In genomic region chr9:127921592-127922120, GRCh38 we compare ENCODE assay signal across 8 cellular contexts. TPM values are rescaled to one million over a fixed set of nuclear protein-coding genes. Genes with fewer than 3 reads are reported as not detected.
DNase-seq lines count a peak whose midpoint lies in the region; ATAC-seq and TF ChIP-seq lines count a peak whose summit lies in the region.

No MANE protein-coding gene starts in this region.

- DNase-seq in BE2C (peak; percentile 70), HCEC 1CT (peak; percentile 54), RPMI8226 (peak; percentile 73), head of caudate nucleus (peak; percentile 55 to 92 (median 78)), retinal pigment epithelial cell (ENCODE audit: low read depth) (no peak)
- peak; percentile 82 for DNase-seq in activated naive CD4-positive, alpha-beta T cell treated with Interleukin-2 at 50 U/mL for 16 hours

- H3K4me3 ChIP-seq in BE2C (ENCODE audit: low read depth, low read length), result no peak overlapping the region
- H3K4me3 ChIP-seq in retinal pigment epithelial cell (ENCODE audit: low read length), result no peak overlapping the region

- no peaks in the 10 kb centered on the region for H3K9me3 ChIP-seq in BE2C

- peaks cover 4% of the 10 kb centered on the region; the same call in 1 of the 2 replicates for H3K27me3 ChIP-seq in BE2C

- TF ChIP-seq CTCF in BE2C (IDR thresholded peaks at IDR 0.05; ENCODE audit: low read depth, low read length), result peak; percentile 72
- TF ChIP-seq CTCF in retinal pigment epithelial cell (conservative IDR thresholded peaks at IDR 0.05; ENCODE audit: low read depth, low read length), result peak; percentile 82

- no peaks in the 10 kb centered on the region for H3K36me3 ChIP-seq in BE2C

- peaks cover 18% of the 10 kb centered on the region for H3K4me1 ChIP-seq in BE2C

- intact Hi-C loops in head of caudate nucleus (cut with DNase I), result loop anchor here (10.0 kb wide), 1 partner anchor 417 kb away; no protein-coding TSS in a partner anchor

- ATAC-seq in GM18870 (IDR thresholded peaks at IDR 0.05; ENCODE audit: unreplicated experiment) (no peak), HG02678 (IDR thresholded peaks at IDR 0.05; ENCODE audit: unreplicated experiment) (no peak)

RNA-seq across cellular contexts. Expression of gene ST6GALNAC4, which starts 4.8 kb away (rescaled TPM):
- polyA plus RNA-seq in BE2C (2012; ENCODE audit: insufficient read depth, insufficient read length, low read depth), result 39.4 TPM

RNA-seq across cellular contexts. Expression of gene PIP5KL1, which starts 8.9 kb away (rescaled TPM):
- 0.74 TPM for polyA plus RNA-seq in BE2C (2012; ENCODE audit: insufficient read depth, insufficient read length, low read depth)

RNA-seq across cellular contexts. Expression of gene DPM2, which starts 16.0 kb away (rescaled TPM):
- 137 TPM for polyA plus RNA-seq in BE2C (2012; ENCODE audit: insufficient read depth, insufficient read length, low read depth)

RNA-seq across cellular contexts. Expression of gene ST6GALNAC6, which starts 22.3 kb away (rescaled TPM):
- polyA plus RNA-seq in BE2C (2012; ENCODE audit: insufficient read depth, insufficient read length, low read depth), result 40.4 TPM

RNA-seq across cellular contexts. Expression of gene AK1, which starts 44.2 kb away (rescaled TPM):
- polyA plus RNA-seq in BE2C (2012; ENCODE audit: insufficient read depth, insufficient read length, low read depth), result 236 TPM
